ENCODE assay signal across 1 cellular context in the genomic region with DNA sequence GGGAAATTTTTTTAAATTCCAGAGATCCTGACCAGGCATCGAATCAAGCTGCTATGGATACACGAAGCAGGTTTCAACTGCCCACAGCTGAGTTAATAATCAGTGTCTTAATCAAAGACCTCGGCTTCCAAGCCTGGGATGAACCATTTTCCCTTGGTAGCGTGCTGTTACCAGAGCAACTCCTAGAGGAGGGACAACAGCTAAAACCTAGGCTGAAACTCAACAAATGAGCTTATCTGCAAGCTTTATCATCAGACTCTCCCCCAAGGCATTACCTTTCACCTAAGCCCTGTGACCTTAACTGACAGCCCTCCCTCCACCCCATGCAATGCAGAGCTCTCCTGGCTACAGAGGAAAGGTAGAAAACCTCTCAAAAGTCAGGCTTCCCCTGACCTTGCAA.
TF ChIP-seq lines count a peak whose summit lies in the region.

No MANE protein-coding gene starts in this region.

TF ChIP-seq in K562, 482 proteins besides CTCF, POLR2A, EP300 and RAD21:
- TF ChIP-seq FOXM1 (IDR thresholded peaks at IDR 0.05; ENCODE audit: low read depth): no peak
- no peak for TF ChIP-seq FOXM1 (CRISPR knock-in tag; IDR thresholded peaks at IDR 0.05; ENCODE audit: low read depth)
- no peak for TF ChIP-seq NR2C2 (CRISPR knock-in tag; IDR thresholded peaks at IDR 0.05)
- TF ChIP-seq NR2C2 (tag; IDR thresholded peaks at IDR 0.05): peak; percentile 22; the same call in 1 of the 2 replicates
- TF ChIP-seq NR2C1 (IDR thresholded peaks at IDR 0.05): peak; percentile 71; the same call in 1 of the 2 replicates
- peak; percentile 77 for TF ChIP-seq NR2C1 (tag; IDR thresholded peaks at IDR 0.05)
